Comparison of ENCODE assay signal across 15 cellular contexts in the genomic region with DNA sequence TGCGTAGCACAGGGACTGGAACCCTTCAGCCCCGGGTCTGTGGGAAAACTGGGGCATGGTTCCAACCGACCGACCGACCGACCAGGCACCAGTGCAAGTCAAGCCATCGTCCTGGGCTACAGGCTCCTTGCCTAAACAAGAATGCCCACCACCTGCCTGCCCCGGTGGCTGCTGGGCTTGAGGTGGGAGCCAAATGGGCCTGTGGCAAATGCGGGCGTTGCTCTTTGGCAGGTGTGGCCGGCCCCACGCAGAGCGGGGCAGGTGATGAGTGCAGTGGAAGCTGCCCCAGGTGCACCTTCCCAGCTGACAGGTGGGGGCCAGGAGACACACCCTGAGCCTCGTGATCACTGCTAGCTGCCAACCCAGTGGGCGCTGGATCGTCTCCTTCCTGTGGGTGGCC.
A peak's percentile ranks its signal among the peaks of the same experiment; 100 is the strongest.
DNase-seq lines count a peak whose midpoint lies in the region; ATAC-seq and TF ChIP-seq lines count a peak whose summit lies in the region.
"Had no signal": no experiment of that assay in that cellular context is flagged by ENCODE, and none has a peak within 500 bp of the region (broad histone marks: within the 10 kb centered on the region; RNA-seq: fewer than 3 reads in every experiment).

No MANE protein-coding gene starts in this region.

- DNase-seq in NCI-H146 (lab: John Stamatoyannopoulos, UW) (peak; percentile 19), NCI-H146 treated with DMSO at 0.1 percent for 48 hours (lab: John Stamatoyannopoulos, UW; ENCODE audit: unreplicated experiment) (no peak), MCF 10A (ENCODE audit: unreplicated experiment) (no peak), breast epithelium (ENCODE audit: low spot score in 2 of 2) (no peak), islet precursor cell (peak; percentile 38), germinal center (ENCODE audit: low spot score) (no peak)
- DNase-seq in activated CD4-positive, alpha-beta memory T cell treated with anti-CD3 and anti-CD28 coated beads for 36 hours: no peak
- DNase-seq: CD8-positive, alpha-beta T cell; DMS53; GF-D8 had no signal

- H3K27me3 ChIP-seq in breast epithelium: peaks cover 0 to 4% of the 10 kb centered on the region in 2 donors

- TF ChIP-seq CTCF in MCF 10A (IDR thresholded peaks at IDR 0.05; ENCODE audit: unreplicated experiment): no peak
- no peak for TF ChIP-seq CTCF in breast epithelium (IDR thresholded peaks at IDR 0.05)

- no peaks in the 10 kb centered on the region for H3K36me3 ChIP-seq in breast epithelium

- POLR2A ChIA-PET in MCF 10A (lab: Yijun Ruan, JAX): no interaction called here
- POLR2A ChIA-PET in activated CD4-positive, alpha-beta memory T cell treated with anti-CD3 and anti-CD28 coated beads for 36 hours (lab: Charles Lee): no interaction called here

- H3K9me3 Mint-ChIP-seq in MCF 10A (ENCODE audit: unreplicated experiment): no peaks in the 10 kb centered on the region
- H3K9me3 Mint-ChIP-seq in activated CD4-positive, alpha-beta memory T cell treated with anti-CD3 and anti-CD28 coated beads for 36 hours: no peaks in the 10 kb centered on the region
- H3K9me3 Mint-ChIP-seq: CD8-positive, alpha-beta T cell had no signal

- CTCF ChIA-PET in MCF 10A (lab: Yijun Ruan, JAX): interaction anchor here (0.8 to 6.4 kb wide), 9 partner anchors 9 to 909 kb away, joined by 3 to 89 read pairs (median 6); no protein-coding TSS in a partner anchor
- CTCF ChIA-PET in activated CD4-positive, alpha-beta memory T cell treated with anti-CD3 and anti-CD28 coated beads for 36 hours (lab: Charles Lee): interaction anchor here (1.5 to 4.8 kb wide), 5 partner anchors 9 to 380 kb away, joined by 5 to 120 read pairs (median 9); no protein-coding TSS in a partner anchor

- no peak overlapping the region for H3K27ac ChIP-seq in breast epithelium
- H3K27ac ChIP-seq: 22Rv1, HL-60 had no signal

- ATAC-seq in GM21390 (IDR thresholded peaks at IDR 0.05; ENCODE audit: unreplicated experiment): no peak
- ATAC-seq: CD8-positive, alpha-beta T cell had no signal

- no peaks in the 10 kb centered on the region for H3K9me3 ChIP-seq in breast epithelium
- H3K9me3 ChIP-seq: HAP-1 had no signal

- no peak for TF ChIP-seq POLR2A in breast epithelium (IDR thresholded peaks at IDR 0.05)

- peaks cover 7% of the 10 kb centered on the region for H3K4me1 Mint-ChIP-seq in MCF 10A (ENCODE audit: insufficient read depth, unreplicated experiment)
- H3K4me1 Mint-ChIP-seq in activated CD4-positive, alpha-beta memory T cell treated with anti-CD3 and anti-CD28 coated beads for 36 hours (ENCODE audit: low read depth): peaks cover 10% of the 10 kb centered on the region

- no peak overlapping the region for H3K4me3 Mint-ChIP-seq in MCF 10A (ENCODE audit: unreplicated experiment)
- no peak overlapping the region for H3K4me3 Mint-ChIP-seq in activated CD4-positive, alpha-beta memory T cell treated with anti-CD3 and anti-CD28 coated beads for 36 hours
- H3K4me3 Mint-ChIP-seq: CD14-positive monocyte; CD8-positive, alpha-beta T cell had no signal

- no TSS peak for BruUV-seq in MCF 10A (replicated peaks; lab: Mats Ljungman, UMichigan)

- H3K36me3 Mint-ChIP-seq in MCF 10A (ENCODE audit: insufficient read depth, unreplicated experiment): peaks cover 40% of the 10 kb centered on the region
- no peaks in the 10 kb centered on the region for H3K36me3 Mint-ChIP-seq in activated CD4-positive, alpha-beta memory T cell treated with anti-CD3 and anti-CD28 coated beads for 36 hours

- H3K27me3 Mint-ChIP-seq in MCF 10A (ENCODE audit: insufficient read depth, unreplicated experiment): no peaks in the 10 kb centered on the region
- H3K27me3 Mint-ChIP-seq in activated CD4-positive, alpha-beta memory T cell treated with anti-CD3 and anti-CD28 coated beads for 36 hours: no peaks in the 10 kb centered on the region

- H3K4me1 ChIP-seq in breast epithelium: no peaks in the 10 kb centered on the region
- H3K4me1 ChIP-seq: HAP-1 had no signal

- H3K27ac Mint-ChIP-seq in MCF 10A (ENCODE audit: low read depth, unreplicated experiment): peak overlapping the region; percentile 20
- H3K27ac Mint-ChIP-seq in activated CD4-positive, alpha-beta memory T cell treated with anti-CD3 and anti-CD28 coated beads for 36 hours: no peak overlapping the region
- H3K27ac Mint-ChIP-seq: CD8-positive, alpha-beta T cell had no signal

- H3K4me3 ChIP-seq in breast epithelium: no peak overlapping the region
- H3K4me3 ChIP-seq: HAP-1 had no signal

- intact Hi-C loops in MCF 10A (cut with micrococcal nuclease) (loop anchor here (5.0 kb wide), 2 partner anchors 381 to 1861 kb away; no protein-coding TSS in a partner anchor), breast epithelium (cut with DNase I; ENCODE audit: low total_unique reads) (no loop called here)
- intact Hi-C loops in activated CD4-positive, alpha-beta memory T cell treated with anti-CD3 and anti-CD28 coated beads for 36 hours (cut with micrococcal nuclease): loop anchor here (5.0 to 10.0 kb wide), 2 partner anchors 124 to 211 kb away; a partner anchor contains a TSS

Comparison
In these comparisons a context has a peak if more than half of its experiments do, and no peak if none do; other contexts are left out.
1. DNase-seq: peak in NCI-H146 (single experiment) and islet precursor cell (single experiment); none in NCI-H146 treated with DMSO at 0.1 percent for 48 hours (single experiment), MCF 10A (single experiment), breast epithelium (0 of 2), germinal center (single experiment) and activated CD4-positive, alpha-beta memory T cell treated with anti-CD3 and anti-CD28 coated beads for 36 hours (single experiment).